8 cellular contexts compared by ENCODE assay signal in the genomic region with DNA sequence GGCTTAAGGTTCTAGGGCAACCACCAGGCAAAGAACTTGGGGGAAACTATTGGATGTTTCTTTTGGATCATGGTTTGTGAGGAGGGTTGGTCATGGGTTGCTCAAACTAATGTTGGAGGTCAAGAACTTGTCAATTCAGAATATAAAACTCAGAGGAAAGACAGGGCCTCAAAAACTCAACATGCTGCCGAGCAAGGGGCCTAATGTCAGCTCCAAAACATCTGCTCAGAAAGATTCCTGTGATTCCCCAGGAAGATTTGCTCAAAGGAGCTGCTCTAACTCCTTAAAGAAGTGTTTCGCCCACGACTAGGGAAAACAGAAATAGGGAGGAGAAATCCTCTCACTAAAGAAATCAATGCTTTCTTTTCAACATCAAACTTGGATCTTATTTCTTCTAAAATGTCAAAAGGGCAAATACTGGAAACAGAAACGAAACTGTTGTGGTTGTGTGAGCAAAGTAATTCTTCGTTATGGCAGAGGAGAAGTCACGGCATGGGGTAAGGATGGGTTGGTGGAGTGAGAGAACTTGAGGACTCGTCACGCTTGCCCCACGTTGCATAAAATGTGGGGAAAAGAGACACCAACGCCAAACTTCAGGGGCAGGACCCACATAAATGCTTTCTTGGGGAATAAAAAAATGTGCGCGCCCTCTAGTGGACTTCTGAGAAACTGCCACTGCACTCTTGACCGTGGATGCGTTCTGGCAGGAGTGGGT. TPM values are rescaled to one million over a fixed set of nuclear protein-coding genes. Genes with fewer than 3 reads are reported as not detected.
A peak's percentile ranks its signal among the peaks of the same experiment; 100 is the strongest.
DNase-seq lines count a peak whose midpoint lies in the region; ATAC-seq and TF ChIP-seq lines count a peak whose summit lies in the region.

No MANE protein-coding gene starts in this region.

- peak overlapping the region; percentile 78 for H3K4me3 Mint-ChIP-seq in T-helper 2 cell treated with Interferon-gamma antibody and Interleukin-4, amounts not matched to agents 5 μg/mL and 100 μg/mL, for 36 hours

- no peaks in the 10 kb centered on the region for H3K27me3 ChIP-seq in body of pancreas

- peak; percentile 87 for TF ChIP-seq CTCF in GM12864 (IDR thresholded peaks at IDR 0.05; ENCODE audit: low read depth, low read length, missing control alignments)
- TF ChIP-seq CTCF in body of pancreas (IDR thresholded peaks at IDR 0.05), result peak; percentile 59 to 97 (median 73)

- peak; percentile 87 for DNase-seq in GM12864 (ENCODE audit: low read depth)
- DNase-seq in LHCN-M2 (ENCODE audit: low read depth), result peak; percentile 59
- DNase-seq in T-helper 2 cell treated with Interferon-gamma antibody and Interleukin-4, amounts not matched to agents 5 μg/mL and 100 μg/mL, for 36 hours (ENCODE audit: low spot score), result peak; percentile 78
- peak; percentile 56 to 65 (median 62) for DNase-seq in body of pancreas
- peak; percentile 65 for DNase-seq in islet precursor cell
- DNase-seq in stimulated activated CD4-positive, alpha-beta T cell treated with anti-CD3 and anti-CD28 coated beads, Interleukin-15, amount 100 ng/mL, for 24 hours, result peak; percentile 72
- no peak for DNase-seq in COR-L47 (lab: John Stamatoyannopoulos, UW)

- peaks cover 2% of the 10 kb centered on the region for H3K36me3 Mint-ChIP-seq in T-helper 2 cell treated with Interferon-gamma antibody and Interleukin-4, amounts not matched to agents 5 μg/mL and 100 μg/mL, for 36 hours (ENCODE audit: low read depth)

- H3K4me1 Mint-ChIP-seq in T-helper 2 cell treated with Interferon-gamma antibody and Interleukin-4, amounts not matched to agents 5 μg/mL and 100 μg/mL, for 36 hours (ENCODE audit: low read depth), result peaks cover 30% of the 10 kb centered on the region

- no peaks in the 10 kb centered on the region for H3K9me3 ChIP-seq in body of pancreas

- no peaks in the 10 kb centered on the region for H3K27me3 Mint-ChIP-seq in T-helper 2 cell treated with Interferon-gamma antibody and Interleukin-4, amounts not matched to agents 5 μg/mL and 100 μg/mL, for 36 hours (ENCODE audit: low read depth)

- 15 to 16% methylated on average over 14 of the region's 14 CpGs for WGBS in body of pancreas, 2 donors

- peaks cover 18% of the 10 kb centered on the region for H3K4me1 ChIP-seq in body of pancreas

- intact Hi-C loops in body of pancreas (cut with DNase I), result loop anchor here (10.0 kb wide), 1 partner anchor 179 kb away; no protein-coding TSS in a partner anchor

- peak overlapping the region; percentile 39 for H3K4me3 ChIP-seq in GM12864 (ENCODE audit: low read depth, low read length)
- H3K4me3 ChIP-seq in body of pancreas, result no peak overlapping the region

- peak; percentile 45 for ATAC-seq in GM21825 (IDR thresholded peaks at IDR 0.05; ENCODE audit: unreplicated experiment)
- ATAC-seq in body of pancreas, result peak; percentile 68

- TF ChIP-seq POLR2A in body of pancreas (IDR thresholded peaks at IDR 0.05), result no peak

- H3K36me3 ChIP-seq in body of pancreas (replicated peaks in 1 of 2; ENCODE audit: insufficient read depth in 1 of 2, low read depth in 2 of 2), result no peaks in the 10 kb centered on the region

- peaks cover 10% of the 10 kb centered on the region for H3K9me3 Mint-ChIP-seq in T-helper 2 cell treated with Interferon-gamma antibody and Interleukin-4, amounts not matched to agents 5 μg/mL and 100 μg/mL, for 36 hours

- peak overlapping the region in 1 of 4 donors; percentile 39 for H3K27ac ChIP-seq in body of pancreas

- peak overlapping the region; percentile 88 for H3K27ac Mint-ChIP-seq in T-helper 2 cell treated with Interferon-gamma antibody and Interleukin-4, amounts not matched to agents 5 μg/mL and 100 μg/mL, for 36 hours

RNA-seq across cellular contexts. Expression of a gene that starts 3.8 kb away (rescaled TPM):
- total RNA-seq in LHCN-M2 (2014; rRNA removed), result not detected in 2 replicates
- polyA plus RNA-seq in LHCN-M2 (2012), result not detected
- total RNA-seq in body of pancreas, result 10 to 100 TPM; 15.8 to 44.8 TPM

Comparison
In these comparisons a context has a peak if more than half of its experiments do, and no peak if none do; other contexts are left out.
1. RNA of a gene that starts 3.8 kb away (total RNA-seq): 15.8 to 44.8 TPM in body of pancreas; not detected in LHCN-M2; every median in the first group is over 10 times any median in the second.